In the genomic region with DNA sequence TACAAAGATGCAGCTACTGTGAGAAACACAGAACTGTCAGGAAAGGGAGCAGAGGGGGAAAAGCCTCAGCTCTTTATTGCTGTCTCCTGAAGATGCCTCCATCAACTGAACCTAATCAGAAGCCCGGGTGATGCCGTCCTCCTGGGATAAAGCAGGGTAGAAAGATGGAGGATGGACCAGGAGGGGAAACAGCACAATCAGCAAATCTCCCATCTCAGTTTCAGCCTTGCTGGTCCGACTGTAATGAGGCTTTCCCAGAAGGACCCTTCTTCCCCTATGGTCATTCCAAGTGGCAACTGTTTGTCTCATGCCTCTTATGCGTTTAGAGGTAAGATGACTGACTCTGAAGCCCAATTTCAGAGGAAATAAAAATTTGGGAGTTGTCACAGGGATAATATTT, we compare ENCODE assay signal across 30 cellular contexts. TPM values are rescaled to one million over a fixed set of nuclear protein-coding genes. Genes with fewer than 3 reads are reported as not detected.
"Had no signal": no experiment of that assay in that cellular context is flagged by ENCODE, and none has a peak within 500 bp of the region (broad histone marks: within the 10 kb centered on the region; RNA-seq: fewer than 3 reads in every experiment).

No MANE protein-coding gene starts in this region.

- H3K4me3 Mint-ChIP-seq: mesothelial cell of epicardium; naive thymus-derived CD8-positive, alpha-beta T cell had no signal

- FAIRE-seq: islet of Langerhans, keratinocyte had no signal

- H3K27me3 ChIP-seq: dorsolateral prefrontal cortex, esophagus squamous epithelium, gastrocnemius medialis, heart right ventricle, left lung had no signal

- DNase-seq: dermis blood vessel endothelial cell; dorsolateral prefrontal cortex; effector CD4-positive, alpha-beta T cell; effector memory CD4-positive, alpha-beta T cell; erythroblast; esophagus squamous epithelium; foreskin fibroblast; foreskin melanocyte; gastrocnemius medialis; glutamatergic neuron; head of caudate nucleus; heart right ventricle; hippocampal formation; left cardiac atrium; left lung; left ventricle myocardium superior; lower lobe of right lung; mesenchymal stem cell; mucosa of descending colon; naive B cell; naive thymus-derived CD8-positive, alpha-beta T cell had no signal

- H3K27ac Mint-ChIP-seq: mesothelial cell of epicardium; naive thymus-derived CD8-positive, alpha-beta T cell had no signal

- ATAC-seq: esophagus mucosa; gastrocnemius medialis; heart right ventricle; left cardiac atrium; left lung; left ventricle myocardium superior; lower lobe of right lung; mucosa of descending colon; naive thymus-derived CD8-positive, alpha-beta T cell had no signal

- H3K4me1 ChIP-seq: esophagus squamous epithelium, gastrocnemius medialis, heart right ventricle, left lung, lower lobe of right lung had no signal

- H3K27ac ChIP-seq: coronary artery, dorsolateral prefrontal cortex, epithelial cell of prostate, esophagus squamous epithelium, gastrocnemius medialis, heart right ventricle, left lung, lower lobe of right lung had no signal

- H3K4me1 Mint-ChIP-seq: mesothelial cell of epicardium; naive B cell; naive thymus-derived CD8-positive, alpha-beta T cell had no signal

- H3K4me3 ChIP-seq: coronary artery, dorsolateral prefrontal cortex, esophagus squamous epithelium, gastrocnemius medialis, heart right ventricle, left lung, lower lobe of right lung, mucosa of descending colon had no signal

RNA-seq across cellular contexts. Expression of a gene that starts 34.4 kb away (rescaled TPM):
- total RNA-seq: dermis blood vessel endothelial cell; esophagus mucosa; esophagus squamous epithelium; glomerular endothelial cell; kidney epithelial cell; left cardiac atrium; left lung; left ventricle myocardium superior; lung microvascular endothelial cell; mesothelial cell of epicardium; mucosa of descending colon; naive thymus-derived CD8-positive, alpha-beta T cell had no signal
- polyA plus RNA-seq: keratinocyte; naive thymus-derived CD8-positive, alpha-beta T cell had no signal

RNA-seq across cellular contexts. Expression of a gene that starts 46.2 kb away (rescaled TPM):
- total RNA-seq: dermis blood vessel endothelial cell; esophagus squamous epithelium; gastrocnemius medialis; glomerular endothelial cell; kidney epithelial cell; left lung; left ventricle myocardium superior; lower lobe of right lung; lung microvascular endothelial cell; mesothelial cell of epicardium; naive thymus-derived CD8-positive, alpha-beta T cell had no signal
- polyA plus RNA-seq: keratinocyte; naive thymus-derived CD8-positive, alpha-beta T cell had no signal

RNA-seq across cellular contexts. Expression of a gene that starts 56.0 kb away (rescaled TPM):
- total RNA-seq: kidney epithelial cell; naive thymus-derived CD8-positive, alpha-beta T cell had no signal
- polyA plus RNA-seq: naive thymus-derived CD8-positive, alpha-beta T cell had no signal
